ENCODE assay signal across 7 cellular contexts in genomic region chr7:147824671-147825070, GRCh38.
"Had no signal": no experiment of that assay in that cellular context is flagged by ENCODE, and none has a peak within 500 bp of the region (broad histone marks: within the 10 kb centered on the region; RNA-seq: fewer than 3 reads in every experiment).

No MANE protein-coding gene starts in this region.

- H3K27ac ChIP-seq: GM23248 had no signal

- H2AFZ ChIP-seq: GM23248 had no signal

- DNase-seq: GM23248, GOT3, H7, HFFc6 had no signal

- H3K4me3 ChIP-seq: GM23248, HAP-1 had no signal

- H3K9me3 ChIP-seq: HAP-1 had no signal

- FAIRE-seq: HTR-8/SVneo had no signal

- H3K9ac ChIP-seq: GM23248 had no signal

- H3K36me3 ChIP-seq: HAP-1 had no signal

- ATAC-seq: HCT116 had no signal

- H3K4me1 ChIP-seq: HAP-1 had no signal
